ENCODE assay signal across 1 cellular context in the genomic region with DNA sequence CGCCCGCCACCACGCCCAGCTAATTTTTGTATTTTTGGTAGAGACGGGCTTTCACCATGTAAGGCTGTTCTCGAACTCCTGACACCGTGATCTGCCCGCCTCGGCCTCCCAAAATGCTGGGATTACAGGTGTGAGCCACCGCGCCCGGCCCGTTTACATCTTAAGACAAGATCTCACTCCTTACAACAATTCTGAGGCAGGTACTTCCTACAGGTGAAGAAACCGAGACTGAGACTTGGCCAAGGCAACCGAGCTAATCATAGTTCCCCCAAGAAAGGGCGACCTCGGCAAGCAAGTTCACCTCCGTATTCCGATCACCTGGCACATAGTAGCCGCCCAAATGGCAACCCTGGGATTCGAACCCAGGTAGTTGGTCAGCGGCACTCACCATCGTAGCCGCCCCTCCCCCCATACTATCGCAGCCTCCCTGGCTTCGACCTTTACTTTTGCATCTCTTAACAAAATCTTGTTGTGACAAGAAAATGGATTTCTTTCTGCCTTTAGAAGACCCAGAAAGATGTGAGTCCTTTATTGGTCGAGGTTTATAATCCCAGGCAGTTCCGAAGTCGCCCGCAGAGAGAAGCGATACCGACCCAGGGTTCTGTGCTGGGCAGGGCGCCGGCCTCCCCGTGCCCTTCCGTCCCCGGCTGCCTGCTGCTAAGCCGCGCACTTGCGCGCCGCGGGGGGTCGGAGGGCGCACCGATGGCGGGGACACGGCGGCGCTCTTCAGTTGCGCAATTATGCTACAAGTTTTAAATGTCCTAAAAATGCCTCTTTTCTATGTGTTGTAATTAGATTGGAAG.
TF ChIP-seq lines count a peak whose summit lies in the region.

No MANE protein-coding gene starts in this region.

TF ChIP-seq in GM12878, 131 proteins besides CTCF, POLR2A, EP300 and RAD21:
- TF ChIP-seq SMARCA5 (IDR thresholded peaks at IDR 0.05) (0 out of 2 replicates have a peak, but pooled peaks have one; percentile 51), PAX8 (IDR thresholded peaks at IDR 0.05) (no peak)
